Comparison of ENCODE assay signal across 8 cellular contexts in genomic region chr12:12349711-12350665, GRCh38. TPM values are rescaled to one million over a fixed set of nuclear protein-coding genes. Genes with fewer than 3 reads are reported as not detected.
DNase-seq lines count a peak whose midpoint lies in the region; ATAC-seq and TF ChIP-seq lines count a peak whose summit lies in the region.

Gene MANSC1, minus strand, starts transcription at chr12:12350242. Its CDS starts 6,928 bp downstream, at chr12:12343314.

- H3K36me3 Mint-ChIP-seq in activated CD8-positive, alpha-beta T cell treated with anti-CD3 and anti-CD28 coated beads, Interleukin-2, amount 10 ng/mL, durations not matched to agents 7 days and 5 days (ENCODE audit: low read depth): no peaks in the 10 kb centered on the region
- H3K36me3 Mint-ChIP-seq in effector memory CD8-positive, alpha-beta T cell (ENCODE audit: insufficient read depth): peaks cover 5% of the 10 kb centered on the region

- peaks cover 4% of the 10 kb centered on the region for H3K27me3 Mint-ChIP-seq in activated CD8-positive, alpha-beta T cell treated with anti-CD3 and anti-CD28 coated beads, Interleukin-2, amount 10 ng/mL, durations not matched to agents 7 days and 5 days (ENCODE audit: low read depth)
- no peaks in the 10 kb centered on the region for H3K27me3 Mint-ChIP-seq in effector memory CD8-positive, alpha-beta T cell

- H3K27ac ChIP-seq in 22Rv1: peak within 1 kb of the TSS; percentile 83

- POLR2A ChIA-PET in activated CD8-positive, alpha-beta T cell treated with anti-CD3 and anti-CD28 coated beads, Interleukin-2, amount 10 ng/mL, durations not matched to agents 7 days and 5 days (lab: Charles Lee): interaction anchor here (0.5 to 1.8 kb wide), 4 partner anchors 8 to 365 kb away, joined by 3 to 9 read pairs (median 4); no protein-coding TSS in a partner anchor

- peaks cover 21% of the 10 kb centered on the region for H3K4me1 Mint-ChIP-seq in activated CD8-positive, alpha-beta T cell treated with anti-CD3 and anti-CD28 coated beads, Interleukin-2, amount 10 ng/mL, durations not matched to agents 7 days and 5 days (ENCODE audit: low read depth)
- H3K4me1 Mint-ChIP-seq in effector memory CD8-positive, alpha-beta T cell (ENCODE audit: low read depth in 2 of 2): peaks cover 9 to 10% of the 10 kb centered on the region in 2 donors

- peak; percentile 58 for TF ChIP-seq CTCF in 22Rv1 (IDR thresholded peaks at IDR 0.05)

- ATAC-seq in GM18505 (IDR thresholded peaks at IDR 0.05; ENCODE audit: unreplicated experiment): peak; percentile 46
- ATAC-seq in activated CD8-positive, alpha-beta T cell treated with anti-CD3 and anti-CD28 coated beads, Interleukin-2, amount 10 ng/mL, durations not matched to agents 7 days and 5 days: peak; percentile 78
- ATAC-seq in effector memory CD8-positive, alpha-beta T cell (replicated peaks): peak; percentile 81

- TF ChIP-seq POLR2A in GM18505 (IDR thresholded peaks at IDR 0.05; ENCODE audit: borderline replicate concordance, extremely low read depth, insufficient read depth, insufficient read length): no peak

- peak within 1 kb of the TSS; percentile 47 for H3K27ac Mint-ChIP-seq in activated CD8-positive, alpha-beta T cell treated with anti-CD3 and anti-CD28 coated beads, Interleukin-2, amount 10 ng/mL, durations not matched to agents 7 days and 5 days
- peak within 1 kb of the TSS in 1 of 2 donors; percentile 36 for H3K27ac Mint-ChIP-seq in effector memory CD8-positive, alpha-beta T cell

- H3K9me3 Mint-ChIP-seq in activated CD8-positive, alpha-beta T cell treated with anti-CD3 and anti-CD28 coated beads, Interleukin-2, amount 10 ng/mL, durations not matched to agents 7 days and 5 days (ENCODE audit: insufficient read depth): no peaks in the 10 kb centered on the region
- H3K9me3 Mint-ChIP-seq in effector memory CD8-positive, alpha-beta T cell: no peaks in the 10 kb centered on the region

- DNase-seq in NCI-H446 (lab: John Stamatoyannopoulos, UW) (peak; percentile 4 to 61), lung microvascular endothelial cell (ENCODE audit: low read depth in 2 of 2) (peak; percentile 59 to 79)
- peak; percentile 67 for DNase-seq in activated CD8-positive, alpha-beta T cell treated with anti-CD3 and anti-CD28 coated beads, Interleukin-2, amount 10 ng/mL, durations not matched to agents 7 days and 5 days
- peak; percentile 18 to 22 (median 19) for DNase-seq in effector memory CD8-positive, alpha-beta T cell
- peak; percentile 15 for DNase-seq in stimulated activated CD8-positive, alpha-beta memory T cell treated with anti-CD3 and anti-CD28 coated beads, Interleukin-12 subunit alpha, Interleukin-12 subunit beta, amount 100 ng/mL, for 24 hours (ENCODE audit: extremely low read depth)
- DNase-seq in NK-92 treated with Interleukin-12 subunit alpha and Interleukin-12 subunit beta, amount 100 ng/mL, for 24 hours (lab: John Stamatoyannopoulos, UW): no peak

- CTCF ChIA-PET in activated CD8-positive, alpha-beta T cell treated with anti-CD3 and anti-CD28 coated beads, Interleukin-2, amount 10 ng/mL, durations not matched to agents 7 days and 5 days (lab: Charles Lee): interaction anchor here (0.7 to 2.7 kb wide), 10 partner anchors 8 to 387 kb away, joined by 3 to 11 read pairs (median 5); no protein-coding TSS in a partner anchor

- peak within 1 kb of the TSS; percentile 68 for H3K4me3 Mint-ChIP-seq in activated CD8-positive, alpha-beta T cell treated with anti-CD3 and anti-CD28 coated beads, Interleukin-2, amount 10 ng/mL, durations not matched to agents 7 days and 5 days
- H3K4me3 Mint-ChIP-seq in effector memory CD8-positive, alpha-beta T cell: peak within 1 kb of the TSS; percentile 62 to 68

RNA-seq across cellular contexts. Expression of gene MANSC1, which starts in this region (rescaled TPM):
- under 1 TPM in 1 of 2 experiments, not detected in 1; 0.13 TPM for total RNA-seq in activated CD8-positive, alpha-beta T cell treated with anti-CD3 and anti-CD28 coated beads, Interleukin-2, amount 10 ng/mL, durations not matched to agents 7 days and 5 days
- total RNA-seq in lung microvascular endothelial cell: 5.0 and 5.4 TPM in 2 replicates

Comparison
In these comparisons a context has a peak if more than half of its experiments do, and no peak if none do; other contexts are left out.
1. Peak in DNase-seq and ATAC-seq in activated CD8-positive, alpha-beta T cell treated with anti-CD3 and anti-CD28 coated beads, Interleukin-2, amount 10 ng/mL, durations not matched to agents 7 days and 5 days; RNA of the gene not detected or under 1 TPM.